Comparison of ENCODE assay signal across 1 cellular context in genomic region chr16:11534262-11534661, GRCh38.
TF ChIP-seq lines count a peak whose summit lies in the region.

No MANE protein-coding gene starts in this region.

TF ChIP-seq in H1, 55 proteins besides CTCF, POLR2A, EP300 and RAD21:
- TF ChIP-seq CEBPB (IDR thresholded peaks at IDR 0.05; ENCODE audit: low read depth, low read length) = no peak
- no peak for TF ChIP-seq NANOG (IDR thresholded peaks at IDR 0.05; ENCODE audit: insufficient read depth, low read depth, low read length, poor library complexity, severe bottlenecking)
- no peak for TF ChIP-seq CBX8 (IDR thresholded peaks at IDR 0.05; ENCODE audit: borderline replicate concordance, low read depth, low read length)
- TF ChIP-seq SUZ12 (IDR thresholded peaks at IDR 0.05; ENCODE audit: low read length) = no peak
- no peak for TF ChIP-seq ATF2 (IDR thresholded peaks at IDR 0.05; ENCODE audit: low read length)
- TF ChIP-seq RFX5 (IDR thresholded peaks at IDR 0.05; ENCODE audit: borderline replicate concordance, low read depth, low read length) = no peak
- no peak for TF ChIP-seq E2F6 (IDR thresholded peaks at IDR 0.05)
- no peak for TF ChIP-seq YY1 (IDR thresholded peaks at IDR 0.05; ENCODE audit: low read depth, low read length)
- no peak for TF ChIP-seq BCL11A (IDR thresholded peaks at IDR 0.05; ENCODE audit: low read depth in 2 of 2, low read length in 2 of 2)
- TF ChIP-seq JUN (IDR thresholded peaks at IDR 0.05; ENCODE audit: low read depth, low read length) = no peak
- no peak for TF ChIP-seq HDAC2 (IDR thresholded peaks at IDR 0.05; ENCODE audit: borderline replicate concordance in 1 of 2, low read depth in 2 of 2, low read length in 2 of 2)
- no peak for TF ChIP-seq TBP (IDR thresholded peaks at IDR 0.05; ENCODE audit: low read depth, low read length)
- no peak for TF ChIP-seq TAF1 (IDR thresholded peaks at IDR 0.05; ENCODE audit: low read depth, low read length)
- no peak for TF ChIP-seq SIN3A (conservative IDR thresholded peaks at IDR 0.05 in 1 of 2, IDR thresholded peaks at IDR 0.05 in 1 of 2; ENCODE audit: low read depth in 1 of 2, low read length in 2 of 2)
